ENCODE assay signal across 12 cellular contexts in genomic region chr7:105046414-105046813, GRCh38. TPM values are rescaled to one million over a fixed set of nuclear protein-coding genes. Genes with fewer than 3 reads are reported as not detected.
DNase-seq lines count a peak whose midpoint lies in the region; ATAC-seq and TF ChIP-seq lines count a peak whose summit lies in the region.
"Had no signal": no experiment of that assay in that cellular context is flagged by ENCODE, and none has a peak within 500 bp of the region (broad histone marks: within the 10 kb centered on the region; RNA-seq: fewer than 3 reads in every experiment).

No MANE protein-coding gene starts in this region.

- H3K9me3 ChIP-seq in IMR-90 (ENCODE audit: control insufficient read depth, insufficient read depth, low read length) (no peaks in the 10 kb centered on the region), mesodermal cell (ENCODE audit: control insufficient read depth, low read length) (no peaks in the 10 kb centered on the region)

- peak; percentile 82 for ATAC-seq in IMR-90 (ENCODE audit: low read depth)
- ATAC-seq in HG03095 (IDR thresholded peaks at IDR 0.05; ENCODE audit: unreplicated experiment), result no peak
- ATAC-seq: K562 had no signal

- no peak for TF ChIP-seq RAD21 in IMR-90 (IDR thresholded peaks at IDR 0.05; ENCODE audit: low read length)

- no TSS peak for BruUV-seq in IMR-90 (replicated peaks; lab: Mats Ljungman, UMichigan)

- no peak overlapping the region for H2AFZ ChIP-seq in IMR-90 (replicated peaks; ENCODE audit: low read length, poor library complexity)

- H2BK5ac ChIP-seq in IMR-90 (ENCODE audit: low read depth, low read length, poor library complexity, severe bottlenecking), result peak overlapping the region; percentile 60

- TF ChIP-seq CTCF in IMR-90 (conservative IDR thresholded peaks at IDR 0.05; ENCODE audit: low read depth, low read length) (no peak), chondrocyte (IDR thresholded peaks at IDR 0.05) (no peak)

- H3K27me3 ChIP-seq in IMR-90 (ENCODE audit: control insufficient read depth, insufficient read depth, low read length), result no peaks in the 10 kb centered on the region

- no peak overlapping the region for H3K23ac ChIP-seq in IMR-90 (ENCODE audit: low read depth, low read length)

- no peak overlapping the region for H2BK20ac ChIP-seq in IMR-90 (ENCODE audit: low read depth, low read length)

- H4K5ac ChIP-seq in IMR-90 (ENCODE audit: low read depth, low read length), result no peak overlapping the region

- in situ Hi-C loops in IMR-90 (cut with MboI; ENCODE audit: low sequenced_read_pairs), result no loop called here
- in situ Hi-C loops in G401 (cut with HindIII; ENCODE audit: low sequenced_read_pairs), result no loop called here

- intact Hi-C loops in IMR-90 (cut with micrococcal nuclease), result loop anchor here (5.0 kb wide), 1 partner anchor 41 kb away; no protein-coding TSS in a partner anchor

- no peak overlapping the region for H3K18ac ChIP-seq in IMR-90 (ENCODE audit: low read depth, low read length)

- no peak overlapping the region for H3K4me3 Mint-ChIP-seq in chondrocyte (ENCODE audit: unreplicated experiment)
- H3K4me3 Mint-ChIP-seq: naive B cell had no signal

- H3K4me3 ChIP-seq in IMR-90 (ENCODE audit: insufficient read depth, low read depth, low read length) (no peak overlapping the region), mesodermal cell (ENCODE audit: extremely low read depth, insufficient read depth, low read length, poor library complexity, severe bottlenecking) (no peak overlapping the region)
- H3K4me3 ChIP-seq: K562 had no signal

- peaks cover 36% of the 10 kb centered on the region for H3K36me3 ChIP-seq in IMR-90 (ENCODE audit: control insufficient read depth, insufficient read depth, low read length)
- peaks cover 77% of the 10 kb centered on the region for H3K36me3 ChIP-seq in mesodermal cell (ENCODE audit: control insufficient read depth, insufficient read depth, low read length)

- H3K9me1 ChIP-seq in IMR-90 (ENCODE audit: insufficient read depth, low read length), result peaks cover 14% of the 10 kb centered on the region; the same call in 1 of the 2 replicates

- TF ChIP-seq POLR2A in IMR-90 (IDR thresholded peaks at IDR 0.05; ENCODE audit: low read depth, low read length), result no peak

- no peak overlapping the region for H3K4me2 ChIP-seq in IMR-90 (ENCODE audit: low read depth, low read length)

- H3K4ac ChIP-seq in IMR-90 (ENCODE audit: low read depth, low read length), result no peak overlapping the region

- peaks cover 6% of the 10 kb centered on the region; the same call in 1 of the 2 replicates for H3K4me1 ChIP-seq in IMR-90 (ENCODE audit: control insufficient read depth, insufficient read depth, low read length)
- no peaks in the 10 kb centered on the region for H3K4me1 ChIP-seq in mesodermal cell (ENCODE audit: control insufficient read depth, insufficient read depth, low read length, poor library complexity, severe bottlenecking)

- H3K56ac ChIP-seq in IMR-90 (ENCODE audit: extremely low read depth, insufficient read depth, low read length), result no peak overlapping the region

- CTCF ChIA-PET in IMR-90 (lab: Yijun Ruan, JAX), result no interaction called here

- peaks cover 48% of the 10 kb centered on the region for H4K20me1 ChIP-seq in IMR-90 (ENCODE audit: insufficient read depth, low read length)

- H2BK15ac ChIP-seq in IMR-90 (ENCODE audit: low read depth, low read length), result no peak overlapping the region

- peak; percentile 59 for DNase-seq in AG08395 (ENCODE audit: low spot score)
- DNase-seq in IMR-90, result peak; percentile 75
- DNase-seq in chondrocyte (ENCODE audit: low spot score), result no peak
- DNase-seq in NCI-H1694 (lab: John Stamatoyannopoulos, UW), result no peak
- no peak for DNase-seq in G401 (ENCODE audit: low spot score)
- no peak for DNase-seq in RPMI8226
- DNase-seq: amygdala, GOT3, naive B cell had no signal

- POLR2A ChIA-PET in IMR-90 (lab: Charles Lee; ENCODE audit: unreplicated experiment), result no interaction called here

- WGBS in IMR-90 (ENCODE audit: extremely low coverage in 2 of 2, insufficient read length in 1 of 2), 2 experiments, result no CpG with 5 or more reads among the region's 1 CpG
- 100% methylated on average over 1 of the region's 1 CpG; no CpG with 5 or more reads in 1 of the 2 experiments for WGBS in mesodermal cell (ENCODE audit: insufficient coverage in 2 of 2), 2 experiments

- H2AK9ac ChIP-seq in IMR-90 (replicated peaks; ENCODE audit: low read depth, low read length, poor library complexity), result no peak overlapping the region

- H3K4me1 Mint-ChIP-seq in chondrocyte (ENCODE audit: low read depth), result peaks cover 29% of the 10 kb centered on the region

- H2AK5ac ChIP-seq in IMR-90 (ENCODE audit: low read depth, low read length), result no peak overlapping the region

- peaks cover 27 to 58% of the 10 kb centered on the region in 2 experiments for H3K79me1 ChIP-seq in IMR-90 (ENCODE audit: low read depth in 1 of 2, low read length in 2 of 2)

- no peak overlapping the region for H4K8ac ChIP-seq in IMR-90 (ENCODE audit: low read depth in 2 of 2, low read length in 2 of 2)

- no peak overlapping the region for H4K91ac ChIP-seq in IMR-90 (ENCODE audit: insufficient read depth, low read depth, low read length)

- no peak overlapping the region for H3K14ac ChIP-seq in IMR-90 (replicated peaks; ENCODE audit: low read depth, low read length)

- dilution Hi-C loops in IMR-90 (cut with HindIII; ENCODE audit: low sequenced_read_pairs, unreplicated experiment), result no loop called here

- no peak overlapping the region for H2BK120ac ChIP-seq in IMR-90 (ENCODE audit: low read depth, low read length)

- H3K27ac ChIP-seq in IMR-90 (ENCODE audit: insufficient read depth, low read length) (no peak overlapping the region), mesodermal cell (ENCODE audit: low read depth, low read length, severe bottlenecking) (peak overlapping the region; percentile 8)

- peaks cover 25% of the 10 kb centered on the region for H3K36me3 Mint-ChIP-seq in chondrocyte (ENCODE audit: low read depth)

- H3K27ac Mint-ChIP-seq in chondrocyte (ENCODE audit: unreplicated experiment), result peak overlapping the region; percentile 68

- no peak overlapping the region for H3K9ac ChIP-seq in IMR-90 (ENCODE audit: low read depth, low read length)

- H3K27me3 Mint-ChIP-seq in chondrocyte (ENCODE audit: low read depth), result no peaks in the 10 kb centered on the region
- H3K27me3 Mint-ChIP-seq: naive B cell had no signal

- H3K9me3 Mint-ChIP-seq in chondrocyte (ENCODE audit: low read depth), result no peaks in the 10 kb centered on the region
- H3K9me3 Mint-ChIP-seq: naive B cell had no signal

TF ChIP-seq in IMR-90, 13 proteins besides CTCF, POLR2A, EP300 and RAD21:
- no peak for TF ChIP-seq MXI1 (IDR thresholded peaks at IDR 0.05; ENCODE audit: borderline replicate concordance, low read depth, low read length)

RNA-seq across cellular contexts. Expression of gene KMT2E, which starts 32.4 kb away (rescaled TPM):
- 79.2 and 83.3 TPM in 2 replicates for total RNA-seq in IMR-90 (2012; rRNA removed)
- 12.9 and 16.8 TPM in 2 replicates for polyA plus RNA-seq in IMR-90 (2012; rRNA removed)
- 5.3 and 7.7 TPM in 2 replicates for polyA plus RNA-seq in IMR-90 (2012; cell fraction: cytosol; rRNA removed)
- 7.4 and 30.8 TPM in 2 replicates for polyA plus RNA-seq in IMR-90 (2012; cell fraction: nucleus; rRNA removed; ENCODE audit: low replicate concordance)
- 59.6 to 63.1 TPM (median 59.9 TPM) in 3 replicates for total RNA-seq in chondrocyte
- 44.2 TPM for polyA plus RNA-seq in mesodermal cell (2013, experiment 1 of 2)
- polyA plus RNA-seq in mesodermal cell (2013, experiment 2 of 2), result 43.7 TPM
- total RNA-seq in G401 (2014; rRNA removed; shearing (Covaris generic)), result 15.3 and 29.9 TPM in 2 replicates

Comparison
In these comparisons a context has a peak if more than half of its experiments do, and no peak if none do; other contexts are left out.
1. DNase-seq: peak in AG08395 (single experiment) and IMR-90 (single experiment); none in chondrocyte (single experiment), NCI-H1694 (single experiment), G401 (single experiment) and RPMI8226 (single experiment).